ENCODE assay signal across 9 cellular contexts in genomic region chr2:1854747-1855146, GRCh38.
A peak's percentile ranks its signal among the peaks of the same experiment; 100 is the strongest.
DNase-seq lines count a peak whose midpoint lies in the region; ATAC-seq and TF ChIP-seq lines count a peak whose summit lies in the region.
"Had no signal": no experiment of that assay in that cellular context is flagged by ENCODE, and none has a peak within 500 bp of the region (broad histone marks: within the 10 kb centered on the region; RNA-seq: fewer than 3 reads in every experiment).

No MANE protein-coding gene starts in this region.

- peak overlapping the region in 1 of 8 donors; percentile 32 for H3K4me3 Mint-ChIP-seq in naive B cell

- DNase-seq in DMS 273 (lab: John Stamatoyannopoulos, UW; ENCODE audit: unreplicated experiment) (peak; percentile 66), DMS 273 treated with DMSO at 0.1 percent for 48 hours (lab: John Stamatoyannopoulos, UW) (no peak), NCI-H748 (lab: John Stamatoyannopoulos, UW; ENCODE audit: unreplicated experiment) (peak; percentile 89), epithelial cell of proximal tubule (ENCODE audit: low read depth) (no peak), naive B cell (peak; percentile 14), Peyer's patch (no peak)

- H3K27ac Mint-ChIP-seq in naive B cell = peak overlapping the region in 1 of 6 donors; percentile 74

- peaks cover 0 to 5% (median 0%) of the 10 kb centered on the region in 3 donors for H3K4me1 Mint-ChIP-seq in naive B cell

- no peak for TF ChIP-seq POLR2A in Peyer's patch (IDR thresholded peaks at IDR 0.05)

- peak; percentile 69 for TF ChIP-seq CTCF in epithelial cell of proximal tubule (conservative IDR thresholded peaks at IDR 0.05; ENCODE audit: low read depth, low read length)
- TF ChIP-seq CTCF in Peyer's patch (IDR thresholded peaks at IDR 0.05) = no peak

- H3K9me3 Mint-ChIP-seq in naive B cell = no peaks in the 10 kb centered on the region

- H3K4me3 ChIP-seq in epithelial cell of proximal tubule (ENCODE audit: low read depth, low read length) (no peak overlapping the region), Peyer's patch (no peak overlapping the region)

- peaks cover 38 to 66% (median 59%) of the 10 kb centered on the region in 3 donors for H3K27me3 Mint-ChIP-seq in naive B cell

- H3K27me3 ChIP-seq in Peyer's patch = no peaks in the 10 kb centered on the region

- no peak overlapping the region for H3K27ac ChIP-seq in Peyer's patch
- H3K27ac ChIP-seq: 22Rv1 had no signal

- H3K4me1 ChIP-seq in Peyer's patch = no peaks in the 10 kb centered on the region

- no peaks in the 10 kb centered on the region for H3K9me3 ChIP-seq in Peyer's patch

- H3K36me3 Mint-ChIP-seq in naive B cell = no peaks in the 10 kb centered on the region

- no peaks in the 10 kb centered on the region for H3K36me3 ChIP-seq in Peyer's patch

- ATAC-seq in naive B cell (ENCODE audit: low read depth in 2 of 2) (peak in 1 of 2 donors; percentile 18), GM18868 (IDR thresholded peaks at IDR 0.05; ENCODE audit: unreplicated experiment) (no peak), GM18511 (IDR thresholded peaks at IDR 0.05; ENCODE audit: unreplicated experiment) (no peak)

Comparison
In these comparisons a context has a peak if more than half of its experiments do, and no peak if none do; other contexts are left out.
1. DNase-seq: peak in DMS 273 (single experiment), NCI-H748 (single experiment) and naive B cell (single experiment); none in DMS 273 treated with DMSO at 0.1 percent for 48 hours (single experiment), epithelial cell of proximal tubule (single experiment) and Peyer's patch (0 of 3).